In the genomic region with DNA sequence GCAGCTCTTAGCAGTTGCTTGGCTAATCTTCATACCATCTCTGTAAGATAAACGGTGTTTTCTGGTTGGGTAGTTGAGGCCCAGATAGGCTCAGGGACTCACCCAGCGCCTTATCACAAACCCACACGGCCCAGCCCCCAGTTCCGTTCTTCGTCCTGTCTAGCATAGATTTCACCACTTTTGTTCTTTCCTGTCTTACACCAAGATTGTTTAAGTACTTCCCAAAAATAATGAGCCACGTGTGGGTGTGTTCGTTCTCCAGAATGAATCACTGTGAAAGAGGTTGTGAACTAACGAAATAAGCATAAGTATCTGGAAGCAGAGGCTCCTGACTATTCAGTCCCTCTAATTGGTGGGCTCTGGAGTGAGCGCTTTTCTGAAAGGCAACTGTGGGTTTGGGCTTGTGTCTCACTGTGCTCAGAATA, we compare ENCODE assay signal across 1 cellular context.
TF ChIP-seq lines count a peak whose summit lies in the region.

No MANE protein-coding gene starts in this region.

TF ChIP-seq in K562, 482 proteins besides CTCF, POLR2A, EP300 and RAD21 (continued from another document and continues in another):
- TF ChIP-seq ZNF282 (CRISPR knock-in tag; IDR thresholded peaks at IDR 0.05) (no peak), NBN (IDR thresholded peaks at IDR 0.05; ENCODE audit: low read depth) (peak; percentile 84), ZNF12 (CRISPR knock-in tag; IDR thresholded peaks at IDR 0.05) (no peak), ZNF316 (IDR thresholded peaks at IDR 0.05) (no peak), MYC (IDR thresholded peaks at IDR 0.05; ENCODE audit: low read depth, low read length) (peak; percentile 79), MYC (CRISPR knock-in tag; IDR thresholded peaks at IDR 0.05; ENCODE audit: borderline replicate concordance, low read depth) (no peak), HCFC1 (IDR thresholded peaks at IDR 0.05; ENCODE audit: low read depth, low read length) (no peak), ZNF75A (CRISPR knock-in tag; IDR thresholded peaks at IDR 0.05) (no peak), GTF2F1 (IDR thresholded peaks at IDR 0.05; ENCODE audit: low read depth, low read length) (no peak), ZNF23 (CRISPR knock-in tag; IDR thresholded peaks at IDR 0.05) (no peak), HOXB6 (CRISPR knock-in tag; IDR thresholded peaks at IDR 0.05; ENCODE audit: borderline replicate concordance) (no peak), RB1 (IDR thresholded peaks at IDR 0.05; ENCODE audit: low read depth) (no peak), GABPA (tag; conservative IDR thresholded peaks at IDR 0.05; ENCODE audit: low read depth) (peak; percentile 49), TARDBP (IDR thresholded peaks at IDR 0.05) (no peak), LEF1 (IDR thresholded peaks at IDR 0.05) (peak; percentile 84), TEAD4 (IDR thresholded peaks at IDR 0.05; ENCODE audit: low read length) (peak; percentile 95), TEAD4 (CRISPR knock-in tag; IDR thresholded peaks at IDR 0.05; ENCODE audit: borderline replicate concordance) (no peak), ZKSCAN3 (CRISPR knock-in tag; IDR thresholded peaks at IDR 0.05) (no peak), NCOA2 (IDR thresholded peaks at IDR 0.05; ENCODE audit: partially characterized antibody in 2 of 2) (peak in 1 of 2 experiments; percentile 56), RUNX1 (IDR thresholded peaks at IDR 0.05; ENCODE audit: low read depth) (0 out of 2 replicates have a peak, but pooled peaks have one; percentile 77), ZNF445 (CRISPR knock-in tag; IDR thresholded peaks at IDR 0.05; ENCODE audit: low read depth) (no peak), HLTF (IDR thresholded peaks at IDR 0.05) (no peak), CREBBP (IDR thresholded peaks at IDR 0.05; ENCODE audit: low read depth, low read length) (no peak), PML (IDR thresholded peaks at IDR 0.05; ENCODE audit: low read length) (peak; percentile 91), TGIF2 (CRISPR knock-in tag; IDR thresholded peaks at IDR 0.05) (no peak), TBL1XR1 (IDR thresholded peaks at IDR 0.05; ENCODE audit: low read length in 2 of 2) (peak in 1 of 2 experiments; percentile 96; a peak in 2 of 4 replicates), GATA2 (CRISPR knock-in tag; IDR thresholded peaks at IDR 0.05) (peak; percentile 75), DDX20 (tag; IDR thresholded peaks at IDR 0.05; ENCODE audit: low read depth) (no peak), KDM1A (IDR thresholded peaks at IDR 0.05) (peak; percentile 98), HSF4 (CRISPR knock-in tag; IDR thresholded peaks at IDR 0.05; ENCODE audit: borderline replicate concordance) (no peak), RBM39 (optimal IDR thresholded peaks at IDR 0.05; ENCODE audit: low read depth, low read length) (no peak), MEIS2 (IDR thresholded peaks at IDR 0.05; ENCODE audit: partially characterized antibody) (peak; percentile 82), STAT5A (IDR thresholded peaks at IDR 0.05; ENCODE audit: borderline replicate concordance, low read length) (peak; percentile 88), ZNF589 (CRISPR knock-in tag; IDR thresholded peaks at IDR 0.05; ENCODE audit: low read depth) (no peak), HDAC6 (IDR thresholded peaks at IDR 0.05; ENCODE audit: low read depth, low read length) (no peak), TAF7 (tag; IDR thresholded peaks at IDR 0.05) (no peak), PURB (CRISPR knock-in tag; IDR thresholded peaks at IDR 0.05; ENCODE audit: low read depth) (no peak)
- TF ChIP-seq, protein P1, sequence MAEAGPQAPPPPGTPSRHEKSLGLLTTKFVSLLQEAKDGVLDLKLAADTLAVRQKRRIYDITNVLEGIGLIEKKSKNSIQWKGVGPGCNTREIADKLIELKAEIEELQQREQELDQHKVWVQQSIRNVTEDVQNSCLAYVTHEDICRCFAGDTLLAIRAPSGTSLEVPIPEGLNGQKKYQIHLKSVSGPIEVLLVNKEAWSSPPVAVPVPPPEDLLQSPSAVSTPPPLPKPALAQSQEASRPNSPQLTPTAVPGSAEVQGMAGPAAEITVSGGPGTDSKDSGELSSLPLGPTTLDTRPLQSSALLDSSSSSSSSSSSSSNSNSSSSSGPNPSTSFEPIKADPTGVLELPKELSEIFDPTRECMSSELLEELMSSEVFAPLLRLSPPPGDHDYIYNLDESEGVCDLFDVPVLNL (CRISPR knock-in tag; IDR thresholded peaks at IDR 0.05; ENCODE audit: low read depth) = no peak
- TF ChIP-seq, protein P2, sequence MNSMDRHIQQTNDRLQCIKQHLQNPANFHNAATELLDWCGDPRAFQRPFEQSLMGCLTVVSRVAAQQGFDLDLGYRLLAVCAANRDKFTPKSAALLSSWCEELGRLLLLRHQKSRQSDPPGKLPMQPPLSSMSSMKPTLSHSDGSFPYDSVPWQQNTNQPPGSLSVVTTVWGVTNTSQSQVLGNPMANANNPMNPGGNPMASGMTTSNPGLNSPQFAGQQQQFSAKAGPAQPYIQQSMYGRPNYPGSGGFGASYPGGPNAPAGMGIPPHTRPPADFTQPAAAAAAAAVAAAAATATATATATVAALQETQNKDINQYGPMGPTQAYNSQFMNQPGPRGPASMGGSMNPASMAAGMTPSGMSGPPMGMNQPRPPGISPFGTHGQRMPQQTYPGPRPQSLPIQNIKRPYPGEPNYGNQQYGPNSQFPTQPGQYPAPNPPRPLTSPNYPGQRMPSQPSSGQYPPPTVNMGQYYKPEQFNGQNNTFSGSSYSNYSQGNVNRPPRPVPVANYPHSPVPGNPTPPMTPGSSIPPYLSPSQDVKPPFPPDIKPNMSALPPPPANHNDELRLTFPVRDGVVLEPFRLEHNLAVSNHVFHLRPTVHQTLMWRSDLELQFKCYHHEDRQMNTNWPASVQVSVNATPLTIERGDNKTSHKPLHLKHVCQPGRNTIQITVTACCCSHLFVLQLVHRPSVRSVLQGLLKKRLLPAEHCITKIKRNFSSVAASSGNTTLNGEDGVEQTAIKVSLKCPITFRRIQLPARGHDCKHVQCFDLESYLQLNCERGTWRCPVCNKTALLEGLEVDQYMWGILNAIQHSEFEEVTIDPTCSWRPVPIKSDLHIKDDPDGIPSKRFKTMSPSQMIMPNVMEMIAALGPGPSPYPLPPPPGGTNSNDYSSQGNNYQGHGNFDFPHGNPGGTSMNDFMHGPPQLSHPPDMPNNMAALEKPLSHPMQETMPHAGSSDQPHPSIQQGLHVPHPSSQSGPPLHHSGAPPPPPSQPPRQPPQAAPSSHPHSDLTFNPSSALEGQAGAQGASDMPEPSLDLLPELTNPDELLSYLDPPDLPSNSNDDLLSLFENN (IDR thresholded peaks at IDR 0.05; ENCODE audit: low read depth in 2 of 2, low read length in 2 of 2) = peak; percentile 4 to 86; a peak in 2 of 4 replicates
- TF ChIP-seq, protein P3, sequence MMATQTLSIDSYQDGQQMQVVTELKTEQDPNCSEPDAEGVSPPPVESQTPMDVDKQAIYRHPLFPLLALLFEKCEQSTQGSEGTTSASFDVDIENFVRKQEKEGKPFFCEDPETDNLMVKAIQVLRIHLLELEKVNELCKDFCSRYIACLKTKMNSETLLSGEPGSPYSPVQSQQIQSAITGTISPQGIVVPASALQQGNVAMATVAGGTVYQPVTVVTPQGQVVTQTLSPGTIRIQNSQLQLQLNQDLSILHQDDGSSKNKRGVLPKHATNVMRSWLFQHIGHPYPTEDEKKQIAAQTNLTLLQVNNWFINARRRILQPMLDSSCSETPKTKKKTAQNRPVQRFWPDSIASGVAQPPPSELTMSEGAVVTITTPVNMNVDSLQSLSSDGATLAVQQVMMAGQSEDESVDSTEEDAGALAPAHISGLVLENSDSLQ (IDR thresholded peaks at IDR 0.05) = peak; percentile 54; the same call in 1 of the 2 replicates
- TF ChIP-seq, protein P4, sequence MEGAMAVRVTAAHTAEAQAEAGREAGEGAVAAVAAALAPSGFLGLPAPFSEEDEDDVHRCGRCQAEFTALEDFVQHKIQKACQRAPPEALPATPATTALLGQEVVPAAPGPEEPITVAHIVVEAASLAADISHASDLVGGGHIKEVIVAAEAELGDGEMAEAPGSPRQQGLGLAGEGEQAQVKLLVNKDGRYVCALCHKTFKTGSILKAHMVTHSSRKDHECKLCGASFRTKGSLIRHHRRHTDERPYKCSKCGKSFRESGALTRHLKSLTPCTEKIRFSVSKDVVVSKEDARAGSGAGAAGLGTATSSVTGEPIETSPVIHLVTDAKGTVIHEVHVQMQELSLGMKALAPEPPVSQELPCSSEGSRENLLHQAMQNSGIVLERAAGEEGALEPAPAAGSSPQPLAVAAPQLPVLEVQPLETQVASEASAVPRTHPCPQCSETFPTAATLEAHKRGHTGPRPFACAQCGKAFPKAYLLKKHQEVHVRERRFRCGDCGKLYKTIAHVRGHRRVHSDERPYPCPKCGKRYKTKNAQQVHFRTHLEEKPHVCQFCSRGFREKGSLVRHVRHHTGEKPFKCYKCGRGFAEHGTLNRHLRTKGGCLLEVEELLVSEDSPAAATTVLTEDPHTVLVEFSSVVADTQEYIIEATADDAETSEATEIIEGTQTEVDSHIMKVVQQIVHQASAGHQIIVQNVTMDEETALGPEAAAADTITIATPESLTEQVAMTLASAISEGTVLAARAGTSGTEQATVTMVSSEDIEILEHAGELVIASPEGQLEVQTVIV (CRISPR knock-in tag; IDR thresholded peaks at IDR 0.05; ENCODE audit: borderline replicate concordance) = no peak
- TF ChIP-seq, protein P5, sequence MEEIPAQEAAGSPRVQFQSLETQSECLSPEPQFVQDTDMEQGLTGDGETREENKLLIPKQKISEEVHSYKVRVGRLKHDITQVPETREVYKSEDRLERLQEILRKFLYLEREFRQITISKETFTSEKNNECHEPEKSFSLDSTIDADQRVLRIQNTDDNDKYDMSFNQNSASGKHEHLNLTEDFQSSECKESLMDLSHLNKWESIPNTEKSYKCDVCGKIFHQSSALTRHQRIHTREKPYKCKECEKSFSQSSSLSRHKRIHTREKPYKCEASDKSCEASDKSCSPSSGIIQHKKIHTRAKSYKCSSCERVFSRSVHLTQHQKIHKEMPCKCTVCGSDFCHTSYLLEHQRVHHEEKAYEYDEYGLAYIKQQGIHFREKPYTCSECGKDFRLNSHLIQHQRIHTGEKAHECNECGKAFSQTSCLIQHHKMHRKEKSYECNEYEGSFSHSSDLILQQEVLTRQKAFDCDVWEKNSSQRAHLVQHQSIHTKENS (CRISPR knock-in tag; IDR thresholded peaks at IDR 0.05) = no peak
- TF ChIP-seq, protein P6, sequence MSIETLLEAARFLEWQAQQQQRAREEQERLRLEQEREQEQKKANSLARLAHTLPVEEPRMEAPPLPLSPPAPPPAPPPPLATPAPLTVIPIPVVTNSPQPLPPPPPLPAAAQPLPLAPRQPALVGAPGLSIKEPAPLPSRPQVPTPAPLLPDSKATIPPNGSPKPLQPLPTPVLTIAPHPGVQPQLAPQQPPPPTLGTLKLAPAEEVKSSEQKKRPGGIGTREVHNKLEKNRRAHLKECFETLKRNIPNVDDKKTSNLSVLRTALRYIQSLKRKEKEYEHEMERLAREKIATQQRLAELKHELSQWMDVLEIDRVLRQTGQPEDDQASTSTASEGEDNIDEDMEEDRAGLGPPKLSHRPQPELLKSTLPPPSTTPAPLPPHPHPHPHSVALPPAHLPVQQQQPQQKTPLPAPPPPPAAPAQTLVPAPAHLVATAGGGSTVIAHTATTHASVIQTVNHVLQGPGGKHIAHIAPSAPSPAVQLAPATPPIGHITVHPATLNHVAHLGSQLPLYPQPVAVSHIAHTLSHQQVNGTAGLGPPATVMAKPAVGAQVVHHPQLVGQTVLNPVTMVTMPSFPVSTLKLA (conservative IDR thresholded peaks at IDR 0.05) = peak; percentile 84 to 90
- TF ChIP-seq, protein P7, sequence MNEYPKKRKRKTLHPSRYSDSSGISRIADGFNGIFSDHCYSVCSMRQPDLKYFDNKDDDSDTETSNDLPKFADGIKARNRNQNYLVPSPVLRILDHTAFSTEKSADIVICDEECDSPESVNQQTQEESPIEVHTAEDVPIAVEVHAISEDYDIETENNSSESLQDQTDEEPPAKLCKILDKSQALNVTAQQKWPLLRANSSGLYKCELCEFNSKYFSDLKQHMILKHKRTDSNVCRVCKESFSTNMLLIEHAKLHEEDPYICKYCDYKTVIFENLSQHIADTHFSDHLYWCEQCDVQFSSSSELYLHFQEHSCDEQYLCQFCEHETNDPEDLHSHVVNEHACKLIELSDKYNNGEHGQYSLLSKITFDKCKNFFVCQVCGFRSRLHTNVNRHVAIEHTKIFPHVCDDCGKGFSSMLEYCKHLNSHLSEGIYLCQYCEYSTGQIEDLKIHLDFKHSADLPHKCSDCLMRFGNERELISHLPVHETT (CRISPR knock-in tag; conservative IDR thresholded peaks at IDR 0.05 in 1 of 2, IDR thresholded peaks at IDR 0.05 in 1 of 2) = peak in 1 of 2 experiments; percentile 65; a peak in 2 of 4 replicates
- TF ChIP-seq, protein P8, sequence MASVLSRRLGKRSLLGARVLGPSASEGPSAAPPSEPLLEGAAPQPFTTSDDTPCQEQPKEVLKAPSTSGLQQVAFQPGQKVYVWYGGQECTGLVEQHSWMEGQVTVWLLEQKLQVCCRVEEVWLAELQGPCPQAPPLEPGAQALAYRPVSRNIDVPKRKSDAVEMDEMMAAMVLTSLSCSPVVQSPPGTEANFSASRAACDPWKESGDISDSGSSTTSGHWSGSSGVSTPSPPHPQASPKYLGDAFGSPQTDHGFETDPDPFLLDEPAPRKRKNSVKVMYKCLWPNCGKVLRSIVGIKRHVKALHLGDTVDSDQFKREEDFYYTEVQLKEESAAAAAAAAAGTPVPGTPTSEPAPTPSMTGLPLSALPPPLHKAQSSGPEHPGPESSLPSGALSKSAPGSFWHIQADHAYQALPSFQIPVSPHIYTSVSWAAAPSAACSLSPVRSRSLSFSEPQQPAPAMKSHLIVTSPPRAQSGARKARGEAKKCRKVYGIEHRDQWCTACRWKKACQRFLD (CRISPR knock-in tag; IDR thresholded peaks at IDR 0.05) = peak; percentile 67; the same call in 1 of the 2 replicates
- TF ChIP-seq, protein P9, sequence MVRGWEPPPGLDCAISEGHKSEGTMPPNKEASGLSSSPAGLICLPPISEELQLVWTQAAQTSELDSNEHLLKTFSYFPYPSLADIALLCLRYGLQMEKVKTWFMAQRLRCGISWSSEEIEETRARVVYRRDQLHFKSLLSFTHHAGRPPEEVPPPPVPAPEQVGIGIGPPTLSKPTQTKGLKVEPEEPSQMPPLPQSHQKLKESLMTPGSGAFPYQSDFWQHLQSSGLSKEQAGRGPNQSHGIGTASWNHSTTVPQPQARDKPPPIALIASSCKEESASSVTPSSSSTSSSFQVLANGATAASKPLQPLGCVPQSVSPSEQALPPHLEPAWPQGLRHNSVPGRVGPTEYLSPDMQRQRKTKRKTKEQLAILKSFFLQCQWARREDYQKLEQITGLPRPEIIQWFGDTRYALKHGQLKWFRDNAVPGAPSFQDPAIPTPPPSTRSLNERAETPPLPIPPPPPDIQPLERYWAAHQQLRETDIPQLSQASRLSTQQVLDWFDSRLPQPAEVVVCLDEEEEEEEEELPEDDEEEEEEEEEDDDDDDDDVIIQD (CRISPR knock-in tag; IDR thresholded peaks at IDR 0.05) = no peak
- TF ChIP-seq, protein P10, sequence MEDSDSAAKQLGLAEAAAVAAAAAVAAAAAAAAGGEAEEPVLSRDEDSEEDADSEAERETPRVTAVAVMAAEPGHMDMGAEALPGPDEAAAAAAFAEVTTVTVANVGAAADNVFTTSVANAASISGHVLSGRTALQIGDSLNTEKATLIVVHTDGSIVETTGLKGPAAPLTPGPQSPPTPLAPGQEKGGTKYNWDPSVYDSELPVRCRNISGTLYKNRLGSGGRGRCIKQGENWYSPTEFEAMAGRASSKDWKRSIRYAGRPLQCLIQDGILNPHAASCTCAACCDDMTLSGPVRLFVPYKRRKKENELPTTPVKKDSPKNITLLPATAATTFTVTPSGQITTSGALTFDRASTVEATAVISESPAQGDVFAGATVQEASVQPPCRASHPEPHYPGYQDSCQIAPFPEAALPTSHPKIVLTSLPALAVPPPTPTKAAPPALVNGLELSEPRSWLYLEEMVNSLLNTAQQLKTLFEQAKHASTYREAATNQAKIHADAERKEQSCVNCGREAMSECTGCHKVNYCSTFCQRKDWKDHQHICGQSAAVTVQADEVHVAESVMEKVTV (CRISPR knock-in tag; IDR thresholded peaks at IDR 0.05) = no peak
